ENCODE assay signal across 2 cellular contexts in genomic region chr4:140607852-140608251, GRCh38.
TF ChIP-seq lines count a peak whose summit lies in the region.

No MANE protein-coding gene starts in this region.

TF ChIP-seq in HEK293, 187 proteins besides CTCF, POLR2A, EP300 and RAD21:
- TF ChIP-seq ZNF654 (tag by site-specific recombination; IDR thresholded peaks at IDR 0.05; ENCODE audit: low read depth), result 0 out of 2 replicates have a peak, but pooled peaks have one; percentile 4
- no peak for TF ChIP-seq ZFP3 (tag by site-specific recombination; IDR thresholded peaks at IDR 0.05; ENCODE audit: low read depth)
- no peak for TF ChIP-seq ZFP41 (tag by site-specific recombination; IDR thresholded peaks at IDR 0.05; ENCODE audit: borderline replicate concordance)
- TF ChIP-seq ZNF621 (tag by site-specific recombination; IDR thresholded peaks at IDR 0.05), result no peak

TF ChIP-seq in H1, 55 proteins besides CTCF, POLR2A, EP300 and RAD21:
- TF ChIP-seq POU5F1 (IDR thresholded peaks at IDR 0.05; ENCODE audit: low read depth, low read length), result no peak
- no peak for TF ChIP-seq SRF (IDR thresholded peaks at IDR 0.05; ENCODE audit: low read depth, low read length)
- no peak for TF ChIP-seq ATF3 (IDR thresholded peaks at IDR 0.05; ENCODE audit: insufficient read depth, low read depth, low read length)
- no peak for TF ChIP-seq BCL11A (IDR thresholded peaks at IDR 0.05; ENCODE audit: low read depth in 2 of 2, low read length in 2 of 2)
- no peak for TF ChIP-seq BRCA1 (IDR thresholded peaks at IDR 0.05; ENCODE audit: low read depth, low read length)
- no peak for TF ChIP-seq SP4 (IDR thresholded peaks at IDR 0.05; ENCODE audit: low read length)
- TF ChIP-seq KDM4A (IDR thresholded peaks at IDR 0.05; ENCODE audit: low read depth, low read length, severe bottlenecking), result no peak
